ENCODE assay signal across 1 cellular context in the genomic region with DNA sequence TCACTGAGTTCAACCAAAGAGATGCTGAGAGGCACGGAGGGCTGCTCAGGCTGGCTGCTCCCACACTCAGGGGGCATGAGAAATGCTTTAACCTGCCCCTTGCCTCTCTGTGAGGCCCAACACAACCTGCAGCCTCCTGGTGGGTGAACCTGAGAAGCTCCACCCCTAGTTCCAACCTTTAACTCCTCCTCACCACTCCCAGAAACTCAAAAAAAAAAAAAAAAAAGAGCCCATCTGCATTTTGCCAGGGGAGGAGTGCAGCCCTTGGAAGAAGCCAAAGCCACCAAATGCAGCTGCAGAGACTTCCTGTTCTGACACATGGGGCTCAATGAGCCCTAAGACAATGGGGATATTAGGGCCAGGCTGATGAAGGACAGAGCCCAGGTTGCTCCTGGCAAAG.
TF ChIP-seq lines count a peak whose summit lies in the region.

No MANE protein-coding gene starts in this region.

TF ChIP-seq in WTC11, 78 proteins besides CTCF, POLR2A, EP300 and RAD21 (continued from another document):
- TF ChIP-seq, protein P1, sequence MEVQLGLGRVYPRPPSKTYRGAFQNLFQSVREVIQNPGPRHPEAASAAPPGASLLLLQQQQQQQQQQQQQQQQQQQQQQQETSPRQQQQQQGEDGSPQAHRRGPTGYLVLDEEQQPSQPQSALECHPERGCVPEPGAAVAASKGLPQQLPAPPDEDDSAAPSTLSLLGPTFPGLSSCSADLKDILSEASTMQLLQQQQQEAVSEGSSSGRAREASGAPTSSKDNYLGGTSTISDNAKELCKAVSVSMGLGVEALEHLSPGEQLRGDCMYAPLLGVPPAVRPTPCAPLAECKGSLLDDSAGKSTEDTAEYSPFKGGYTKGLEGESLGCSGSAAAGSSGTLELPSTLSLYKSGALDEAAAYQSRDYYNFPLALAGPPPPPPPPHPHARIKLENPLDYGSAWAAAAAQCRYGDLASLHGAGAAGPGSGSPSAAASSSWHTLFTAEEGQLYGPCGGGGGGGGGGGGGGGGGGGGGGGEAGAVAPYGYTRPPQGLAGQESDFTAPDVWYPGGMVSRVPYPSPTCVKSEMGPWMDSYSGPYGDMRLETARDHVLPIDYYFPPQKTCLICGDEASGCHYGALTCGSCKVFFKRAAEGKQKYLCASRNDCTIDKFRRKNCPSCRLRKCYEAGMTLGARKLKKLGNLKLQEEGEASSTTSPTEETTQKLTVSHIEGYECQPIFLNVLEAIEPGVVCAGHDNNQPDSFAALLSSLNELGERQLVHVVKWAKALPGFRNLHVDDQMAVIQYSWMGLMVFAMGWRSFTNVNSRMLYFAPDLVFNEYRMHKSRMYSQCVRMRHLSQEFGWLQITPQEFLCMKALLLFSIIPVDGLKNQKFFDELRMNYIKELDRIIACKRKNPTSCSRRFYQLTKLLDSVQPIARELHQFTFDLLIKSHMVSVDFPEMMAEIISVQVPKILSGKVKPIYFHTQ (CRISPR knock-in tag; IDR thresholded peaks at IDR 0.05): no peak
- TF ChIP-seq TP53 (CRISPR knock-in tag; IDR thresholded peaks at IDR 0.05): no peak
- TF ChIP-seq, protein P2, sequence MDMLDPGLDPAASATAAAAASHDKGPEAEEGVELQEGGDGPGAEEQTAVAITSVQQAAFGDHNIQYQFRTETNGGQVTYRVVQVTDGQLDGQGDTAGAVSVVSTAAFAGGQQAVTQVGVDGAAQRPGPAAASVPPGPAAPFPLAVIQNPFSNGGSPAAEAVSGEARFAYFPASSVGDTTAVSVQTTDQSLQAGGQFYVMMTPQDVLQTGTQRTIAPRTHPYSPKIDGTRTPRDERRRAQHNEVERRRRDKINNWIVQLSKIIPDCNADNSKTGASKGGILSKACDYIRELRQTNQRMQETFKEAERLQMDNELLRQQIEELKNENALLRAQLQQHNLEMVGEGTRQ (CRISPR knock-in tag; IDR thresholded peaks at IDR 0.05): no peak
- TF ChIP-seq, protein P3, sequence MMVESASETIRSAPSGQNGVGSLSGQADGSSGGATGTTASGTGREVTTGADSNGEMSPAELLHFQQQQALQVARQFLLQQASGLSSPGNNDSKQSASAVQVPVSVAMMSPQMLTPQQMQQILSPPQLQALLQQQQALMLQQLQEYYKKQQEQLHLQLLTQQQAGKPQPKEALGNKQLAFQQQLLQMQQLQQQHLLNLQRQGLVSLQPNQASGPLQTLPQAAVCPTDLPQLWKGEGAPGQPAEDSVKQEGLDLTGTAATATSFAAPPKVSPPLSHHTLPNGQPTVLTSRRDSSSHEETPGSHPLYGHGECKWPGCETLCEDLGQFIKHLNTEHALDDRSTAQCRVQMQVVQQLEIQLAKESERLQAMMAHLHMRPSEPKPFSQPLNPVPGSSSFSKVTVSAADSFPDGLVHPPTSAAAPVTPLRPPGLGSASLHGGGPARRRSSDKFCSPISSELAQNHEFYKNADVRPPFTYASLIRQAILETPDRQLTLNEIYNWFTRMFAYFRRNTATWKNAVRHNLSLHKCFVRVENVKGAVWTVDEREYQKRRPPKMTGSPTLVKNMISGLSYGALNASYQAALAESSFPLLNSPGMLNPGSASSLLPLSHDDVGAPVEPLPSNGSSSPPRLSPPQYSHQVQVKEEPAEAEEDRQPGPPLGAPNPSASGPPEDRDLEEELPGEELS (CRISPR knock-in tag; IDR thresholded peaks at IDR 0.05): no peak
- TF ChIP-seq ZNF232 (CRISPR knock-in tag; IDR thresholded peaks at IDR 0.05): no peak
- TF ChIP-seq, protein P4, sequence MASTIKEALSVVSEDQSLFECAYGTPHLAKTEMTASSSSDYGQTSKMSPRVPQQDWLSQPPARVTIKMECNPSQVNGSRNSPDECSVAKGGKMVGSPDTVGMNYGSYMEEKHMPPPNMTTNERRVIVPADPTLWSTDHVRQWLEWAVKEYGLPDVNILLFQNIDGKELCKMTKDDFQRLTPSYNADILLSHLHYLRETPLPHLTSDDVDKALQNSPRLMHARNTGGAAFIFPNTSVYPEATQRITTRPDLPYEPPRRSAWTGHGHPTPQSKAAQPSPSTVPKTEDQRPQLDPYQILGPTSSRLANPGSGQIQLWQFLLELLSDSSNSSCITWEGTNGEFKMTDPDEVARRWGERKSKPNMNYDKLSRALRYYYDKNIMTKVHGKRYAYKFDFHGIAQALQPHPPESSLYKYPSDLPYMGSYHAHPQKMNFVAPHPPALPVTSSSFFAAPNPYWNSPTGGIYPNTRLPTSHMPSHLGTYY (CRISPR knock-in tag; IDR thresholded peaks at IDR 0.05): no peak
- TF ChIP-seq, protein P5, sequence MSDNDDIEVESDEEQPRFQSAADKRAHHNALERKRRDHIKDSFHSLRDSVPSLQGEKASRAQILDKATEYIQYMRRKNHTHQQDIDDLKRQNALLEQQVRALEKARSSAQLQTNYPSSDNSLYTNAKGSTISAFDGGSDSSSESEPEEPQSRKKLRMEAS (CRISPR knock-in tag; IDR thresholded peaks at IDR 0.05): no peak
- TF ChIP-seq ETV6 (CRISPR knock-in tag; IDR thresholded peaks at IDR 0.05): no peak
- TF ChIP-seq ZNF138 (CRISPR knock-in tag; conservative IDR thresholded peaks at IDR 0.05): no peak
- no peak for TF ChIP-seq GTF2I (CRISPR knock-in tag; conservative IDR thresholded peaks at IDR 0.05)
- TF ChIP-seq ESRRA (CRISPR knock-in tag; IDR thresholded peaks at IDR 0.05; ENCODE audit: borderline replicate concordance): no peak
- TF ChIP-seq, protein P6, sequence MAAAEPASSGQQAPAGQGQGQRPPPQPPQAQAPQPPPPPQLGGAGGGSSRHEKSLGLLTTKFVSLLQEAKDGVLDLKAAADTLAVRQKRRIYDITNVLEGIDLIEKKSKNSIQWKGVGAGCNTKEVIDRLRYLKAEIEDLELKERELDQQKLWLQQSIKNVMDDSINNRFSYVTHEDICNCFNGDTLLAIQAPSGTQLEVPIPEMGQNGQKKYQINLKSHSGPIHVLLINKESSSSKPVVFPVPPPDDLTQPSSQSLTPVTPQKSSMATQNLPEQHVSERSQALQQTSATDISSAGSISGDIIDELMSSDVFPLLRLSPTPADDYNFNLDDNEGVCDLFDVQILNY (CRISPR knock-in tag; IDR thresholded peaks at IDR 0.05): no peak
- TF ChIP-seq HMGA2 (CRISPR knock-in tag; IDR thresholded peaks at IDR 0.05): no peak
- TF ChIP-seq, protein P7, sequence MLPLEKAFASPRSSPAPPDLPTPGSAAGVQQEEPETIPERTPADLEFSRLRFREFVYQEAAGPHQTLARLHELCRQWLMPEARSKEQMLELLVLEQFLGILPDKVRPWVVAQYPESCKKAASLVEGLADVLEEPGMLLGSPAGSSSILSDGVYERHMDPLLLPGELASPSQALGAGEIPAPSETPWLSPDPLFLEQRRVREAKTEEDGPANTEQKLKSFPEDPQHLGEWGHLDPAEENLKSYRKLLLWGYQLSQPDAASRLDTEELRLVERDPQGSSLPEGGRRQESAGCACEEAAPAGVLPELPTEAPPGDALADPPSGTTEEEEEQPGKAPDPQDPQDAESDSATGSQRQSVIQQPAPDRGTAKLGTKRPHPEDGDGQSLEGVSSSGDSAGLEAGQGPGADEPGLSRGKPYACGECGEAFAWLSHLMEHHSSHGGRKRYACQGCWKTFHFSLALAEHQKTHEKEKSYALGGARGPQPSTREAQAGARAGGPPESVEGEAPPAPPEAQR (CRISPR knock-in tag; IDR thresholded peaks at IDR 0.05): no peak
- TF ChIP-seq ZNF263 (CRISPR knock-in tag; IDR thresholded peaks at IDR 0.05; ENCODE audit: low read depth): no peak
- no peak for TF ChIP-seq SMAD3 (CRISPR knock-in tag; IDR thresholded peaks at IDR 0.05; ENCODE audit: borderline replicate concordance)
- TF ChIP-seq PRRX2 (CRISPR knock-in tag; IDR thresholded peaks at IDR 0.05): no peak
